In genomic region chr17:63550816-63551639, GRCh38 we compare ENCODE assay signal across 8 cellular contexts. TPM values are rescaled to one million over a fixed set of nuclear protein-coding genes. Genes with fewer than 3 reads are reported as not detected.
A peak's percentile ranks its signal among the peaks of the same experiment; 100 is the strongest.
DNase-seq lines count a peak whose midpoint lies in the region; ATAC-seq and TF ChIP-seq lines count a peak whose summit lies in the region.

No MANE protein-coding gene starts in this region.

- peak overlapping the region; percentile 93 to 94 for H3K27ac ChIP-seq in right atrium auricular region

- DNase-seq in DMS53 (lab: John Stamatoyannopoulos, UW) = peak; percentile 60
- peak; percentile 82 to 85 for DNase-seq in HAP-1 (ENCODE audit: low spot score in 2 of 2)
- DNase-seq in NCI-H510A treated with DMSO at 0.1 percent for 48 hours (lab: John Stamatoyannopoulos, UW) = peak; percentile 76
- DNase-seq in activated naive CD8-positive, alpha-beta T cell treated with anti-CD3 and anti-CD28 coated beads for 36 hours = peak; percentile 49
- no peak for DNase-seq in right atrium auricular region (ENCODE audit: low spot score)
- peak; percentile 25 for DNase-seq in retinal pigment epithelial cell (ENCODE audit: low read depth)

- ATAC-seq in GM21367 (IDR thresholded peaks at IDR 0.05; ENCODE audit: unreplicated experiment) (no peak), HG03520 (IDR thresholded peaks at IDR 0.05; ENCODE audit: unreplicated experiment) (no peak)

- 0 out of 2 replicates have a peak, but pooled peaks cover 4% of the 10 kb centered on the region for H3K36me3 ChIP-seq in HAP-1 (replicated peaks)
- H3K36me3 ChIP-seq in right atrium auricular region = no peaks in the 10 kb centered on the region

- peak overlapping the region; percentile 96 for H3K4me3 Mint-ChIP-seq in activated naive CD8-positive, alpha-beta T cell treated with anti-CD3 and anti-CD28 coated beads for 36 hours

- no peaks in the 10 kb centered on the region for H3K27me3 Mint-ChIP-seq in activated naive CD8-positive, alpha-beta T cell treated with anti-CD3 and anti-CD28 coated beads for 36 hours

- no peaks in the 10 kb centered on the region for H3K9me3 ChIP-seq in HAP-1
- H3K9me3 ChIP-seq in right atrium auricular region = no peaks in the 10 kb centered on the region

- in situ Hi-C loops in HAP-1 (cut with MboI; ENCODE audit: low sequenced_read_pairs) = no loop called here

- H3K27ac Mint-ChIP-seq in activated naive CD8-positive, alpha-beta T cell treated with anti-CD3 and anti-CD28 coated beads for 36 hours = peak overlapping the region; percentile 98

- H3K4me3 ChIP-seq in HAP-1 = peak overlapping the region; percentile 94
- H3K4me3 ChIP-seq in right atrium auricular region = peak overlapping the region; percentile 82 to 92
- H3K4me3 ChIP-seq in retinal pigment epithelial cell (ENCODE audit: low read length) = peak overlapping the region; percentile 95

- H3K9me3 Mint-ChIP-seq in activated naive CD8-positive, alpha-beta T cell treated with anti-CD3 and anti-CD28 coated beads for 36 hours = no peaks in the 10 kb centered on the region

- H3K4me1 ChIP-seq in HAP-1 (peaks cover 12% of the 10 kb centered on the region; the same call in 1 of the 2 replicates), right atrium auricular region (peaks cover 0 to 58% of the 10 kb centered on the region in 2 donors)

- H3K36me3 Mint-ChIP-seq in activated naive CD8-positive, alpha-beta T cell treated with anti-CD3 and anti-CD28 coated beads for 36 hours = peaks cover 17% of the 10 kb centered on the region

- H3K4me1 Mint-ChIP-seq in activated naive CD8-positive, alpha-beta T cell treated with anti-CD3 and anti-CD28 coated beads for 36 hours = peaks cover 45% of the 10 kb centered on the region

- H3K27me3 ChIP-seq in HAP-1 (ENCODE audit: low read depth) (no peaks in the 10 kb centered on the region), right atrium auricular region (no peaks in the 10 kb centered on the region)

- TF ChIP-seq CTCF in right atrium auricular region (IDR thresholded peaks at IDR 0.05) (no peak), retinal pigment epithelial cell (conservative IDR thresholded peaks at IDR 0.05; ENCODE audit: low read depth, low read length) (no peak)

RNA-seq across cellular contexts. Expression of gene DCAF7, which starts 0.8 kb away (rescaled TPM):
- total RNA-seq in activated naive CD8-positive, alpha-beta T cell treated with anti-CD3 and anti-CD28 coated beads for 36 hours = 10 to 100 TPM; 92.1 to 95.1 TPM
- total RNA-seq in right atrium auricular region = 10 to 100 TPM; 26.9 to 31.8 TPM

RNA-seq across cellular contexts. Expression of gene KCNH6, which starts 27.9 kb away (rescaled TPM):
- not detected for total RNA-seq in activated naive CD8-positive, alpha-beta T cell treated with anti-CD3 and anti-CD28 coated beads for 36 hours
- not detected for total RNA-seq in right atrium auricular region

RNA-seq across cellular contexts. Expression of gene TACO1, which starts 49.7 kb away (rescaled TPM):
- total RNA-seq in activated naive CD8-positive, alpha-beta T cell treated with anti-CD3 and anti-CD28 coated beads for 36 hours = 10 to 100 TPM; 38.3 to 39.6 TPM
- total RNA-seq in right atrium auricular region = 10 to 100 TPM; 18.2 to 27.7 TPM
